ENCODE assay signal across 31 cellular contexts in the genomic region with DNA sequence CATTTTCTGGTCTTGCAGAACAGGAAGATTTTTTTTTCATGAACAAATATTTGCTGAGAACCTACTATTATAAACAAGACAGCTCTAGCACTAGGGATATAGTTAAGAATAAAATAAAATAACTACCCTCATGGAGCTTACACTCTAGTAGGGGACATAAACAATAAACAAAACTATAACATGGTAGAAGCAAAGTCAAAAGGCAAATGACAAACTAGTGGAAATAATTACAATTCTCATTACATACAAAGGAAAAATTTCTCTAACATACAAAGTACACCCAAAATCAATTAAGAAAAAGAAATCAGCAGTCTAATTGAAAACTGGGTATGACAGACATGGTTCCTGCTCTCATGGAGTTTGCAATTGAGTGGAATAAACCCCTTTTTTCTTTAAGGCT. TPM values are rescaled to one million over a fixed set of nuclear protein-coding genes. Genes with fewer than 3 reads are reported as not detected.
"Had no signal": no experiment of that assay in that cellular context is flagged by ENCODE, and none has a peak within 500 bp of the region (broad histone marks: within the 10 kb centered on the region; RNA-seq: fewer than 3 reads in every experiment).

No MANE protein-coding gene starts in this region.

- H3K27me3 Mint-ChIP-seq: memory B cell; stimulated activated naive B cell treated with anti-CD40 and anti-IgM and Interleukin-4, amounts not matched to agents 10 μg/mL and 1 μg/mL and 100 μg/mL, for 72 hours; stimulated activated naive CD8-positive, alpha-beta T cell treated with anti-CD3 and anti-CD28 coated beads, Interleukin-15, Interleukin-2, amounts not matched to agents 100 ng/mL and 50 ng/mL, for 24 hours had no signal

- FAIRE-seq: endothelial cell of umbilical vein, urothelium cell line had no signal

- H3K27me3 ChIP-seq: foreskin keratinocyte, gastroesophageal sphincter, heart left ventricle, hepatocyte, neural progenitor cell, ovary, sigmoid colon, upper lobe of left lung had no signal

- H3K36me3 Mint-ChIP-seq: memory B cell, neural progenitor cell had no signal

- H3K4me3 Mint-ChIP-seq: memory B cell; nephron; neural progenitor cell; stimulated activated naive B cell treated with anti-CD40 and anti-IgM and Interleukin-4, amounts not matched to agents 10 μg/mL and 1 μg/mL and 100 μg/mL, for 72 hours; stimulated activated naive CD8-positive, alpha-beta T cell treated with anti-CD3 and anti-CD28 coated beads, Interleukin-15, Interleukin-2, amounts not matched to agents 100 ng/mL and 50 ng/mL, for 24 hours had no signal

- H3K9me3 ChIP-seq: esophagus muscularis mucosa, gastroesophageal sphincter, heart left ventricle, ovary, psoas muscle, sigmoid colon, thoracic aorta, tibial nerve, upper lobe of left lung had no signal

- H3K9me3 Mint-ChIP-seq: memory B cell; neural progenitor cell; stimulated activated naive CD8-positive, alpha-beta T cell treated with anti-CD3 and anti-CD28 coated beads, Interleukin-15, Interleukin-2, amounts not matched to agents 100 ng/mL and 50 ng/mL, for 24 hours had no signal

- H3K27ac Mint-ChIP-seq: memory B cell; nephron; neural progenitor cell; stimulated activated naive B cell treated with anti-CD40 and anti-IgM and Interleukin-4, amounts not matched to agents 10 μg/mL and 1 μg/mL and 100 μg/mL, for 72 hours; stimulated activated naive CD8-positive, alpha-beta T cell treated with anti-CD3 and anti-CD28 coated beads, Interleukin-15, Interleukin-2, amounts not matched to agents 100 ng/mL and 50 ng/mL, for 24 hours had no signal

- ATAC-seq: foreskin keratinocyte, gastroesophageal sphincter, heart left ventricle, left lobe of liver, psoas muscle, right cardiac atrium had no signal

- H3K9ac ChIP-seq: neural progenitor cell had no signal

- H2AFZ ChIP-seq: hepatocyte, neural progenitor cell had no signal

- H3K36me3 ChIP-seq: esophagus muscularis mucosa, gastroesophageal sphincter, heart left ventricle, neural progenitor cell, ovary, sigmoid colon, thoracic aorta, tibial nerve, upper lobe of left lung had no signal

- H3K79me2 ChIP-seq: hepatocyte had no signal

- DNase-seq: dermis blood vessel endothelial cell; effector memory CD4-positive, alpha-beta T cell; foreskin keratinocyte; heart left ventricle; kidney; occipital lobe; ovary; posterior cingulate gyrus; psoas muscle; right cardiac atrium; sigmoid colon; stimulated activated CD4-positive, alpha-beta T cell treated with anti-CD3 and anti-CD28 coated beads, Interleukin-4, amount 100 ng/mL, for 4 hours; stimulated activated naive B cell treated with anti-CD40 and anti-IgM and Interleukin-4, amounts not matched to agents 10 μg/mL and 1 μg/mL and 100 μg/mL, for 72 hours; upper lobe of left lung had no signal

- H3K4me3 ChIP-seq: coronary artery, esophagus muscularis mucosa, gastroesophageal sphincter, heart left ventricle, hepatocyte, lung, neural progenitor cell, ovary, psoas muscle, sigmoid colon, thoracic aorta, tibial nerve, upper lobe of left lung had no signal

- H3K27ac ChIP-seq: coronary artery, esophagus muscularis mucosa, foreskin keratinocyte, gastroesophageal sphincter, hepatocyte, neural progenitor cell, ovary, psoas muscle, sigmoid colon, thoracic aorta, tibial nerve had no signal

- H3K4me1 ChIP-seq: esophagus muscularis mucosa, foreskin keratinocyte, gastroesophageal sphincter, neural progenitor cell, psoas muscle, sigmoid colon, tibial nerve had no signal

- H3K4me2 ChIP-seq: hepatocyte, neural progenitor cell had no signal

- H3K4me1 Mint-ChIP-seq: nephron, neural progenitor cell had no signal

RNA-seq across cellular contexts. Expression of a gene that starts 32.0 kb away (rescaled TPM):
- total RNA-seq: dermis blood vessel endothelial cell, endothelial cell of umbilical vein, epithelial cell of proximal tubule, fibroblast of lung, foreskin keratinocyte, renal cortical epithelial cell had no signal
- polyA plus RNA-seq: endothelial cell of umbilical vein, fibroblast of lung, foreskin keratinocyte had no signal
